Comparison of ENCODE assay signal across 22 cellular contexts in the genomic region with DNA sequence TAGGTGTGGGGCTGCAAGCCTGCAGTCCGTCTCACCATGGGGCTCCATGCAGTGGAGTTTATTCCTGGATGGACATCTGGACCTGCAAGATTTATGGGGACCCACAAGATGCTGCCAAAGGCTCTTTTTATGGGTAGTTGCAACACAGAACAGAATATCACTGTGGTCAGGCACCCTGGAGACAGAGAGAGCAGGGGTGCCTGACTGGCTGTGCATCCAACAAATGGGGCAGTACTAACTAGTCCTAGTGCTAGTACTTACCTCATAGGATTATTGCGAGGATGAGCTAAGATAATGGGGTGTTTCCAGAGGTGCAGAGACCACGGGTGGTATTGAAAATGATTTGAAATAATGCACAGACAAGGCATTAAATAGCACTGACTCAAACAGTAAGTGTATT. TPM values are rescaled to one million over a fixed set of nuclear protein-coding genes. Genes with fewer than 3 reads are reported as not detected.
DNase-seq lines count a peak whose midpoint lies in the region; ATAC-seq, FAIRE-seq and TF ChIP-seq lines count a peak whose summit lies in the region.
"Had no signal": no experiment of that assay in that cellular context is flagged by ENCODE, and none has a peak within 500 bp of the region (broad histone marks: within the 10 kb centered on the region; RNA-seq: fewer than 3 reads in every experiment).

No MANE protein-coding gene starts in this region.

- no peaks in the 10 kb centered on the region for H3K27me3 ChIP-seq in GM12878 (replicated peaks in 1 of 2; ENCODE audit: control insufficient read depth in 2 of 2, insufficient read depth in 2 of 2, low read length in 1 of 2)
- H3K27me3 ChIP-seq: BLaER1 had no signal

- no peak for TF ChIP-seq RAD21 in GM12878 (IDR thresholded peaks at IDR 0.05; ENCODE audit: insufficient read depth, low read depth, low read length)

- H3K4me3 ChIP-seq in NB4 (ENCODE audit: low read depth, low read length): no peak overlapping the region
- H3K4me3 ChIP-seq in GM12878: no peak overlapping the region
- H3K4me3 ChIP-seq: BLaER1, MG63 had no signal

- H3K9me3 ChIP-seq in GM12878 (replicated peaks; ENCODE audit: control insufficient read depth, insufficient read depth, low read length): no peaks in the 10 kb centered on the region
- H3K9me3 ChIP-seq: BLaER1, MG63 had no signal

- no peak for TF ChIP-seq EP300 in GM12878 (IDR thresholded peaks at IDR 0.05; ENCODE audit: borderline replicate concordance in 1 of 2, control insufficient read depth in 1 of 2, low read depth in 2 of 2, low read length in 2 of 2)

- POLR2A ChIA-PET in GM12878 (lab: Charles Lee): interaction anchor here (1.3 kb wide), 1 partner anchor 9 kb away, joined by 3 read pairs; no protein-coding TSS in a partner anchor

- no peak for TF ChIP-seq POLR2A in NB4 (IDR thresholded peaks at IDR 0.05; ENCODE audit: extremely low read depth, insufficient read length)
- no peak for TF ChIP-seq POLR2A in GM12878 (IDR thresholded peaks at IDR 0.05; ENCODE audit: low read depth, low read length)

- no peak overlapping the region for H3K27ac ChIP-seq in GM12878 (ENCODE audit: control insufficient read depth, insufficient read depth)
- no peak overlapping the region for H3K27ac ChIP-seq in substantia nigra (ENCODE audit: low read depth, low read length, poor library complexity, severe bottlenecking)
- H3K27ac ChIP-seq: 22Rv1, BLaER1 had no signal

- peak; percentile 23 to 35 for DNase-seq in NOMO-1 (lab: John Stamatoyannopoulos, UW; ENCODE audit: unreplicated experiment in 2 of 2)
- DNase-seq in NOMO-1 treated with dmso at 0.1 percent for 144 hours (lab: John Stamatoyannopoulos, UW; ENCODE audit: unreplicated experiment): no peak
- DNase-seq in NB4 (ENCODE audit: low read depth): peak; percentile 89
- no peak for DNase-seq in GM12878 (ENCODE audit: low read depth, low spot score)
- DNase-seq in hypothalamus (lab: John Stamatoyannopoulos, UW): no peak
- no peak for DNase-seq in substantia nigra (lab: John Stamatoyannopoulos, UW)
- DNase-seq: Calu3; CD8-positive, alpha-beta T cell; EL; Karpas-422; MG63; NCI-H187; NCI-H2107; NCI-H510A; NCI-H774 had no signal

- H3K4me2 ChIP-seq in GM12878 (ENCODE audit: control insufficient read depth, insufficient read depth): no peak overlapping the region
- H3K4me2 ChIP-seq: BLaER1 had no signal

- no TSS peak for BruUV-seq in GM12878 (replicated peaks; lab: Mats Ljungman, UMichigan)

- CTCF ChIA-PET in GM12878 (lab: Yijun Ruan, JAX): interaction anchor here (0.9 kb wide), 1 partner anchor 9 kb away, joined by 3 read pairs; no protein-coding TSS in a partner anchor

- intact Hi-C loops in GM12878 (cut with micrococcal nuclease; ENCODE audit: unreplicated experiment): no loop called here

- no peaks in the 10 kb centered on the region for H4K20me1 ChIP-seq in GM12878 (ENCODE audit: control insufficient read depth, insufficient read depth)
- H4K20me1 ChIP-seq: BLaER1 had no signal

- in situ Hi-C loops in GM12878 (cut with MboI): no loop called here

- no peaks in the 10 kb centered on the region for H3K36me3 ChIP-seq in GM12878 (ENCODE audit: control insufficient read depth in 2 of 2, insufficient read depth in 2 of 2, low read length in 1 of 2)
- H3K36me3 ChIP-seq: BLaER1, MG63 had no signal

- WGBS in GM12878 (ENCODE audit: insufficient coverage, insufficient replicate concordance, low lambda C conversion rate, missing lambda C conversion rate): 2% methylated on average over 3 of the region's 3 CpGs

- RAD21 ChIA-PET in GM12878 (lab: Charles Lee; ENCODE audit: unreplicated experiment): interaction anchor here (1.1 kb wide), 1 partner anchor 10 kb away, joined by 4 read pairs; no protein-coding TSS in a partner anchor

- H3K4me1 ChIP-seq in GM12878 (ENCODE audit: control insufficient read depth, insufficient read depth, low read length): no peaks in the 10 kb centered on the region

- FAIRE-seq in GM12878 (lab: Jason Lieb, UNC): no peak
- FAIRE-seq: GM12892, GM18507 had no signal

- TF ChIP-seq CTCF in NB4 (IDR thresholded peaks at IDR 0.05; ENCODE audit: low read depth, low read length) (no peak), GM12878 (IDR thresholded peaks at IDR 0.05 in 2 of 3, conservative IDR thresholded peaks at IDR 0.05 in 1 of 3; ENCODE audit: control insufficient read depth in 2 of 3, extremely low read depth in 1 of 3, insufficient read depth in 1 of 3, low read depth in 3 of 3, low read length in 3 of 3) (no peak)

- SMC1A ChIA-PET in GM12878 (lab: Charles Lee; ENCODE audit: uncharacterized antibody, unreplicated experiment): no interaction called here

- no peak overlapping the region for H2AFZ ChIP-seq in GM12878 (ENCODE audit: control insufficient read depth, low read depth, low read length)

- H3K79me2 ChIP-seq in GM12878 (ENCODE audit: control insufficient read depth, insufficient read depth, low read length): no peaks in the 10 kb centered on the region

- no peak overlapping the region for H3K9ac ChIP-seq in GM12878 (ENCODE audit: control insufficient read depth, insufficient read depth, low read length)
- H3K9ac ChIP-seq: BLaER1 had no signal

- ATAC-seq in GM12878 (peak; percentile 69), HG03159 (IDR thresholded peaks at IDR 0.05; ENCODE audit: unreplicated experiment) (no peak), HG03175 (IDR thresholded peaks at IDR 0.05; ENCODE audit: unreplicated experiment) (no peak)
- ATAC-seq: CD8-positive, alpha-beta T cell; Panc1 had no signal

TF ChIP-seq in GM12878, 131 proteins besides CTCF, POLR2A, EP300 and RAD21:
- TF ChIP-seq IKZF1 (conservative IDR thresholded peaks at IDR 0.05): 0 out of 2 replicates have a peak, but pooled peaks have one; percentile 0
- TF ChIP-seq, protein P1, sequence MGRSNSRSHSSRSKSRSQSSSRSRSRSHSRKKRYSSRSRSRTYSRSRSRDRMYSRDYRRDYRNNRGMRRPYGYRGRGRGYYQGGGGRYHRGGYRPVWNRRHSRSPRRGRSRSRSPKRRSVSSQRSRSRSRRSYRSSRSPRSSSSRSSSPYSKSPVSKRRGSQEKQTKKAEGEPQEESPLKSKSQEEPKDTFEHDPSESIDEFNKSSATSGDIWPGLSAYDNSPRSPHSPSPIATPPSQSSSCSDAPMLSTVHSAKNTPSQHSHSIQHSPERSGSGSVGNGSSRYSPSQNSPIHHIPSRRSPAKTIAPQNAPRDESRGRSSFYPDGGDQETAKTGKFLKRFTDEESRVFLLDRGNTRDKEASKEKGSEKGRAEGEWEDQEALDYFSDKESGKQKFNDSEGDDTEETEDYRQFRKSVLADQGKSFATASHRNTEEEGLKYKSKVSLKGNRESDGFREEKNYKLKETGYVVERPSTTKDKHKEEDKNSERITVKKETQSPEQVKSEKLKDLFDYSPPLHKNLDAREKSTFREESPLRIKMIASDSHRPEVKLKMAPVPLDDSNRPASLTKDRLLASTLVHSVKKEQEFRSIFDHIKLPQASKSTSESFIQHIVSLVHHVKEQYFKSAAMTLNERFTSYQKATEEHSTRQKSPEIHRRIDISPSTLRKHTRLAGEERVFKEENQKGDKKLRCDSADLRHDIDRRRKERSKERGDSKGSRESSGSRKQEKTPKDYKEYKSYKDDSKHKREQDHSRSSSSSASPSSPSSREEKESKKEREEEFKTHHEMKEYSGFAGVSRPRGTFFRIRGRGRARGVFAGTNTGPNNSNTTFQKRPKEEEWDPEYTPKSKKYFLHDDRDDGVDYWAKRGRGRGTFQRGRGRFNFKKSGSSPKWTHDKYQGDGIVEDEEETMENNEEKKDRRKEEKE (IDR thresholded peaks at IDR 0.05): no peak

RNA-seq across cellular contexts. Expression of gene MMP2, which starts 42.4 kb away (rescaled TPM):
- total RNA-seq in GM12878 (2013; cell fraction: nucleolus; rRNA removed): 0.19 TPM in 1 of 2 replicates, not detected in the other
- not detected in 2 replicates for total RNA-seq in GM12878 (2014; rRNA removed)
- total RNA-seq in GM12878 (2014; rRNA removed; fragmentation: Illumina TruSeq; extraction: Trizol): not detected in 2 replicates
- total RNA-seq in GM12878 (2021): 0.35 and 0.80 TPM in 2 replicates
- not detected for polyA plus RNA-seq in GM12878 (2011; ENCODE audit: low read depth)
- not detected in 2 replicates for polyA plus RNA-seq in GM12878 (2011; rRNA removed)
- polyA plus RNA-seq in GM12878 (2011; cell fraction: cytosol; rRNA removed): 0.03 and 0.12 TPM in 2 replicates
- 0.20 TPM in 1 of 2 replicates, not detected in the other for polyA plus RNA-seq in GM12878 (2011; cell fraction: nucleus; rRNA removed)
- polyA plus RNA-seq in GM12878 (2012): not detected in 2 replicates
- polyA plus RNA-seq in GM12878 (2014; fragmentation: Illumina TruSeq; extraction: Trizol): not detected in 2 replicates
- polyA plus RNA-seq in GM12878 (2014; fragmentation: Nextera tagmentation; extraction: Ambion mirVana): not detected
- not detected in 2 replicates for polyA plus RNA-seq in GM12878 (2014; rRNA removed)
- polyA plus RNA-seq in GM12878 (2016; fragmentation: Nextera tagmentation; extraction: Ambion mirVana): under 1 TPM; 0.37 to 0.59 TPM
- not detected in 2 replicates for polyA minus RNA-seq in GM12878 (2011; rRNA and poly(A)+ RNA removed)
- not detected in 2 replicates for polyA minus RNA-seq in GM12878 (2011; cell fraction: cytosol; rRNA and poly(A)+ RNA removed)
- polyA minus RNA-seq in GM12878 (2011; cell fraction: nucleus; rRNA and poly(A)+ RNA removed): not detected in 2 replicates
- total RNA-seq: Calu3; CD8-positive, alpha-beta T cell had no signal

Comparison
In these comparisons a context has a peak if more than half of its experiments do, and no peak if none do; other contexts are left out.
1. DNase-seq: peak in NOMO-1 (2 of 2) and NB4 (single experiment); none in NOMO-1 treated with dmso at 0.1 percent for 144 hours (single experiment), GM12878 (single experiment), hypothalamus (0 of 51) and substantia nigra (0 of 49).